Comparison of ENCODE assay signal across 23 cellular contexts in genomic region chr19:46806651-46807050, GRCh38.
"Had no signal": no experiment of that assay in that cellular context is flagged by ENCODE, and none has a peak within 500 bp of the region (broad histone marks: within the 10 kb centered on the region; RNA-seq: fewer than 3 reads in every experiment).

No MANE protein-coding gene starts in this region.

- H3K9me3 ChIP-seq: adrenal gland had no signal

- H3K4me2 ChIP-seq: KMS-11 had no signal

- H3K27me3 ChIP-seq: adrenal gland had no signal

- H3K27ac ChIP-seq: adrenal gland, KMS-11, WERI-Rb-1 had no signal

- H3K4me3 ChIP-seq: adrenal gland had no signal

- H3K9ac ChIP-seq: KMS-11 had no signal

- H3K4me1 ChIP-seq: adrenal gland had no signal

- H3K36me3 ChIP-seq: adrenal gland, WERI-Rb-1 had no signal

- DNase-seq: activated CD4-positive, alpha-beta T cell treated with anti-CD3 and anti-CD28 coated beads for 4 hours; activated CD8-positive, alpha-beta memory T cell treated with anti-CD3 and anti-CD28 coated beads, Interleukin-2, amount 50 U/mL, for 4 hours; activated CD8-positive, alpha-beta T cell treated with anti-CD3 and anti-CD28 coated beads for 36 hours; activated gamma-delta T cell treated with Interleukin-2 at 50 U/mL for 16 hours; activated naive CD4-positive, alpha-beta T cell treated with anti-CD3 and anti-CD28 coated beads, Interleukin-2, amount 10 ng/mL, durations not matched to agents 7 days and 5 days; activated naive CD8-positive, alpha-beta T cell treated with anti-CD3 and anti-CD28 coated beads for 36 hours; activated T-cell treated with anti-CD3 and anti-CD28 coated beads, Interleukin-2, amount 50 U/mL, for 72 hours; adrenal gland; anterior cingulate cortex; cerebellar nuclear complex; NCI-H1092 treated with DMSO at 0.1 percent for 48 hours; NCI-H1417 treated with DMSO at 0.1 percent for 48 hours; NCI-H1694; NCI-H2029; NCI-H510A treated with DMSO at 0.1 percent for 48 hours; NCI-H69; PC-3; SHP77 treated with DMSO at 0.1 percent for 48 hours; T-cell; T-helper 2 cell; T1000; WERI-Rb-1 had no signal
